In the genomic region with DNA sequence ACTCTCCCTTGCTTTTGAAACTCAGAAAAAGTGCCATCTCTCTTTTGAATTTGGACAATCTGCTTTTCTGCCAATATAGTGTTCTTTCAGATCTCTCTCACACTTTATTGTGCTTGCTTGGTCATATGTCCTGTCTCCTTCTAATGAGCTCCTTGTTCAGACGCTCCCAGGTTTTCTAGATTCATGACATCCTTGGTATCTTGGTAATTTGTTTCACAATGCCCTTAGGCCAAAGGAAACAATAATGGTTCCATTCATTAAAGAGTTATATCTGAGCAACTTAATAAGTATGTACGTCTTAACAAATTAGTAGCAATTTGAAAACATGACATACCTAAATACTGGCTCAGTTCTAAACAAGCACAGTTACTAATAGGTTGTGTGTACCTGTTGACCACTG, we compare ENCODE assay signal across 28 cellular contexts.
"Had no signal": no experiment of that assay in that cellular context is flagged by ENCODE, and none has a peak within 500 bp of the region (broad histone marks: within the 10 kb centered on the region; RNA-seq: fewer than 3 reads in every experiment).

No MANE protein-coding gene starts in this region.

- ATAC-seq: activated CD4-positive, alpha-beta T cell treated with anti-CD3 and anti-CD28 coated beads for 36 hours; activated CD8-positive, alpha-beta memory T cell treated with anti-CD3 and anti-CD28 coated beads, Interleukin-2, amount 10 ng/mL, durations not matched to agents 7 days and 5 days; activated CD8-positive, alpha-beta T cell treated with anti-CD3 and anti-CD28 coated beads, Interleukin-2, amount 10 ng/mL, durations not matched to agents 7 days and 5 days; activated naive CD8-positive, alpha-beta T cell treated with anti-CD3 and anti-CD28 coated beads, Interleukin-2, amount 50 U/mL, for 24 hours; body of pancreas; gastrocnemius medialis; heart right ventricle had no signal

- H3K27me3 ChIP-seq: adrenal gland, body of pancreas, esophagus squamous epithelium, gastrocnemius medialis, heart right ventricle, hepatocyte had no signal

- H3K36me3 ChIP-seq: adrenal gland, esophagus squamous epithelium, gastrocnemius medialis, heart right ventricle had no signal

- H3K9me3 ChIP-seq: adrenal gland, body of pancreas, esophagus squamous epithelium, gastrocnemius medialis, heart right ventricle had no signal

- H3K4me3 ChIP-seq: adrenal gland, body of pancreas, coronary artery, dorsolateral prefrontal cortex, esophagus squamous epithelium, gastrocnemius medialis, heart right ventricle, hepatocyte had no signal

- H3K4me1 ChIP-seq: adrenal gland, body of pancreas, esophagus squamous epithelium, gastrocnemius medialis, heart right ventricle had no signal

- DNase-seq: activated CD4-positive, alpha-beta memory T cell treated with anti-CD3 and anti-CD28 coated beads for 36 hours; activated CD4-positive, alpha-beta T cell treated with anti-CD3 and anti-CD28 coated beads for 36 hours; activated CD4-positive, alpha-beta T cell treated with anti-CD3 and anti-CD28 coated beads, Interleukin-2, amount 10 ng/mL, durations not matched to agents 24 days and 14 days; activated CD4-positive, CD25-positive, alpha-beta regulatory T cell; activated CD4-positive, CD25-positive, alpha-beta regulatory T cell treated with anti-CD3 and anti-CD28 coated beads, Interleukin-2, amount 50 U/mL, for 72 hours; activated CD8-positive, alpha-beta memory T cell treated with anti-CD3 and anti-CD28 coated beads, Interleukin-2, amount 10 ng/mL, durations not matched to agents 7 days and 5 days; activated CD8-positive, alpha-beta memory T cell treated with anti-CD3 and anti-CD28 coated beads, Interleukin-2, amount 50 U/mL, for 4 hours; activated CD8-positive, alpha-beta T cell treated with anti-CD3 and anti-CD28 coated beads, Interleukin-2, amount 10 ng/mL, durations not matched to agents 7 days and 5 days; activated effector memory CD4-positive, alpha-beta T cell treated with anti-CD3 and anti-CD28 coated beads, Interleukin-2, amount 50 U/mL, for 16 hours; activated naive CD4-positive, alpha-beta T cell treated with anti-CD3 and anti-CD28 coated beads for 36 hours; activated naive CD8-positive, alpha-beta T cell treated with anti-CD3 and anti-CD28 coated beads for 36 hours; activated naive CD8-positive, alpha-beta T cell treated with anti-CD3 and anti-CD28 coated beads, Interleukin-2, amount 50 U/mL, for 24 hours; activated T-cell treated with anti-CD3 and anti-CD28 coated beads, Interleukin-2, amount 50 U/mL, for 1 hour; activated T-cell treated with anti-CD3 and anti-CD28 coated beads, Interleukin-2, amount 50 U/mL, for 48 hours; adrenal gland; amygdala; aorta; body of pancreas; dorsolateral prefrontal cortex; effector memory CD4-positive, alpha-beta T cell; endodermal cell; esophagus squamous epithelium; gastrocnemius medialis; glutamatergic neuron; heart right ventricle; T-helper 2 cell had no signal

- H3K27ac ChIP-seq: adrenal gland, body of pancreas, coronary artery, dorsolateral prefrontal cortex, esophagus squamous epithelium, gastrocnemius medialis, heart right ventricle, hepatocyte had no signal
